14 cellular contexts compared by ENCODE assay signal in genomic region chr7:28815369-28815927, GRCh38.
DNase-seq lines count a peak whose midpoint lies in the region; ATAC-seq, FAIRE-seq and TF ChIP-seq lines count a peak whose summit lies in the region.
"Had no signal": no experiment of that assay in that cellular context is flagged by ENCODE, and none has a peak within 500 bp of the region (broad histone marks: within the 10 kb centered on the region; RNA-seq: fewer than 3 reads in every experiment).

No MANE protein-coding gene starts in this region.

- intact Hi-C loops in dorsolateral prefrontal cortex (cut with DNase I): no loop called here

- H3K27me3 ChIP-seq in dorsolateral prefrontal cortex: no peaks in the 10 kb centered on the region

- no peaks in the 10 kb centered on the region for H3K9me3 Mint-ChIP-seq in activated T-helper 17 cell treated with anti-CD3 and anti-CD28 coated beads, Interleukin-2, amount 50 U/mL, for 72 hours
- H3K9me3 Mint-ChIP-seq: activated naive CD4-positive, alpha-beta T cell treated with anti-CD3 and anti-CD28 coated beads, Interleukin-2, amount 50 U/mL, for 24 hours had no signal

- H3K4me3 Mint-ChIP-seq in activated T-helper 17 cell treated with anti-CD3 and anti-CD28 coated beads, Interleukin-2, amount 50 U/mL, for 72 hours: no peak overlapping the region
- H3K4me3 Mint-ChIP-seq: activated naive CD4-positive, alpha-beta T cell treated with anti-CD3 and anti-CD28 coated beads, Interleukin-2, amount 50 U/mL, for 24 hours had no signal

- peak; percentile 25 for DNase-seq in fibroblast of the aortic adventitia (ENCODE audit: low read depth)
- no peak for DNase-seq in dorsolateral prefrontal cortex
- DNase-seq in frontal cortex (ENCODE audit: low spot score in 2 of 2): no peak
- DNase-seq in NOMO-1 (lab: John Stamatoyannopoulos, UW; ENCODE audit: unreplicated experiment in 2 of 2): no peak
- DNase-seq: COR-L47, islet precursor cell, nucleus accumbens had no signal

- H3K4me3 ChIP-seq in fibroblast of the aortic adventitia (ENCODE audit: low read depth, low read length) (no peak overlapping the region), dorsolateral prefrontal cortex (no peak overlapping the region)

- H3K27ac Mint-ChIP-seq in activated T-helper 17 cell treated with anti-CD3 and anti-CD28 coated beads, Interleukin-2, amount 50 U/mL, for 72 hours: no peak overlapping the region
- H3K27ac Mint-ChIP-seq: activated naive CD4-positive, alpha-beta T cell treated with anti-CD3 and anti-CD28 coated beads, Interleukin-2, amount 50 U/mL, for 24 hours had no signal

- FAIRE-seq in frontal cortex (lab: Jason Lieb, UNC): no peak
- FAIRE-seq: urothelium cell line had no signal

- H3K27me3 Mint-ChIP-seq in activated T-helper 17 cell treated with anti-CD3 and anti-CD28 coated beads, Interleukin-2, amount 50 U/mL, for 72 hours: no peaks in the 10 kb centered on the region

- TF ChIP-seq CTCF in fibroblast of the aortic adventitia (IDR thresholded peaks at IDR 0.05; ENCODE audit: insufficient read depth, low read length) (no peak), dorsolateral prefrontal cortex (IDR thresholded peaks at IDR 0.05 in 54 of 56, conservative IDR thresholded peaks at IDR 0.05 in 2 of 56; ENCODE audit: low read depth in 1 of 56, partially characterized antibody in 56 of 56) (no peak)

- no peaks in the 10 kb centered on the region for H3K36me3 Mint-ChIP-seq in activated T-helper 17 cell treated with anti-CD3 and anti-CD28 coated beads, Interleukin-2, amount 50 U/mL, for 72 hours (ENCODE audit: low read depth)
- H3K36me3 Mint-ChIP-seq: activated naive CD4-positive, alpha-beta T cell treated with anti-CD3 and anti-CD28 coated beads, Interleukin-2, amount 50 U/mL, for 24 hours had no signal

- H3K4me1 Mint-ChIP-seq in activated T-helper 17 cell treated with anti-CD3 and anti-CD28 coated beads, Interleukin-2, amount 50 U/mL, for 72 hours: no peaks in the 10 kb centered on the region
- H3K4me1 Mint-ChIP-seq: activated naive CD4-positive, alpha-beta T cell treated with anti-CD3 and anti-CD28 coated beads, Interleukin-2, amount 50 U/mL, for 24 hours had no signal

- ATAC-seq in GM18861 (IDR thresholded peaks at IDR 0.05; ENCODE audit: unreplicated experiment): peak; percentile 28
- ATAC-seq in GM21723 (IDR thresholded peaks at IDR 0.05; ENCODE audit: unreplicated experiment): peak; percentile 57
- ATAC-seq in HG03280 (IDR thresholded peaks at IDR 0.05; ENCODE audit: unreplicated experiment): peak; percentile 43
- ATAC-seq in activated T-helper 17 cell treated with anti-CD3 and anti-CD28 coated beads, Interleukin-2, amount 50 U/mL, for 72 hours (replicated peaks): no peak
- ATAC-seq: activated CD4-positive, CD25-positive, alpha-beta regulatory T cell treated with anti-CD3 and anti-CD28 coated beads, Interleukin-2, amount 50 U/mL, for 24 hours had no signal

- peak overlapping the region in 17 of 59 donors; percentile 1 to 67 (median 37) for H3K27ac ChIP-seq in dorsolateral prefrontal cortex
